ENCODE assay signal across 13 cellular contexts in genomic region chr17:19411641-19412040, GRCh38. TPM values are rescaled to one million over a fixed set of nuclear protein-coding genes. Genes with fewer than 3 reads are reported as not detected.
DNase-seq lines count a peak whose midpoint lies in the region; ATAC-seq and TF ChIP-seq lines count a peak whose summit lies in the region.
"Had no signal": no experiment of that assay in that cellular context is flagged by ENCODE, and none has a peak within 500 bp of the region (broad histone marks: within the 10 kb centered on the region; RNA-seq: fewer than 3 reads in every experiment).

No MANE protein-coding gene starts in this region.

- H3K9ac ChIP-seq in SK-N-SH = peak overlapping the region; percentile 59; the same call in 1 of the 2 replicates

- peaks cover 17% of the 10 kb centered on the region for H3K4me1 Mint-ChIP-seq in GM23338
- no peaks in the 10 kb centered on the region for H3K4me1 Mint-ChIP-seq in Calu3 (ENCODE audit: low read depth, unreplicated experiment)

- BruUV-seq in Calu3 (replicated peaks; lab: Mats Ljungman, UMichigan) = no TSS peak

- ATAC-seq in GM23338 (peak; percentile 10; the same call in 2 of the 3 replicates), heart right ventricle (peak in 1 of 8 donors; percentile 18)
- no peak for ATAC-seq in activated naive CD4-positive, alpha-beta T cell treated with anti-CD3 and anti-CD28 coated beads, Interleukin-2, amount 50 U/mL, for 72 hours
- ATAC-seq: activated T-cell treated with anti-CD3 and anti-CD28 coated beads, Interleukin-2, amount 50 U/mL, for 72 hours; pancreas had no signal

- H3K9me2 ChIP-seq in GM23338 (ENCODE audit: insufficient read depth) (no peaks in the 10 kb centered on the region), SK-N-SH (no peaks in the 10 kb centered on the region)

- CTCF ChIA-PET in SK-N-SH (lab: Yijun Ruan, JAX) = interaction anchor here (1.0 to 7.4 kb wide), 7 partner anchors 12 to 355 kb away, joined by 3 to 79 read pairs (median 5); partner anchors contain the start of gene B9D1
- CTCF ChIA-PET in Calu3 (lab: Charles Lee) = interaction anchor here (0.6 kb wide), 1 partner anchor 1144 kb away, joined by 3 read pairs; no protein-coding TSS in a partner anchor

- no peak for TF ChIP-seq POLR2A in sigmoid colon (IDR thresholded peaks at IDR 0.05)

- no peaks in the 10 kb centered on the region for H3F3A ChIP-seq in GM23338 (replicated peaks; ENCODE audit: low read depth)
- peaks cover 7% of the 10 kb centered on the region for H3F3A ChIP-seq in SK-N-SH (replicated peaks; ENCODE audit: insufficient read depth)

- TF ChIP-seq CTCF in GM23338 (conservative IDR thresholded peaks at IDR 0.05; ENCODE audit: low read depth in 2 of 2) = no peak
- no peak for TF ChIP-seq CTCF in SK-N-SH (IDR thresholded peaks at IDR 0.05)
- TF ChIP-seq CTCF in heart right ventricle (IDR thresholded peaks at IDR 0.05) = no peak
- TF ChIP-seq CTCF in sigmoid colon (IDR thresholded peaks at IDR 0.05) = no peak
- no peak for TF ChIP-seq CTCF in Calu3 (IDR thresholded peaks at IDR 0.05; ENCODE audit: unreplicated experiment)

- H3K27ac Mint-ChIP-seq in GM23338 (no peak overlapping the region), Calu3 (ENCODE audit: unreplicated experiment) (no peak overlapping the region)
- H3K27ac Mint-ChIP-seq in activated naive CD4-positive, alpha-beta T cell treated with anti-CD3 and anti-CD28 coated beads, Interleukin-2, amount 50 U/mL, for 72 hours = no peak overlapping the region
- H3K27ac Mint-ChIP-seq: activated T-cell treated with anti-CD3 and anti-CD28 coated beads, Interleukin-2, amount 50 U/mL, for 72 hours had no signal

- no peaks in the 10 kb centered on the region for H3K79me2 ChIP-seq in GM23338 (replicated peaks; ENCODE audit: insufficient read depth)
- H3K79me2 ChIP-seq in SK-N-SH (ENCODE audit: insufficient read depth) = peaks cover 4% of the 10 kb centered on the region; the same call in 1 of the 2 replicates

- peaks cover 15% of the 10 kb centered on the region for H3K4me1 ChIP-seq in GM23338 (ENCODE audit: insufficient read depth)
- peaks cover 17 to 40% of the 10 kb centered on the region in 2 experiments; a peak in 3 of 4 replicates for H3K4me1 ChIP-seq in SK-N-SH (ENCODE audit: control insufficient read depth in 1 of 2, insufficient read depth in 2 of 2, low read depth in 1 of 2, low read length in 1 of 2)
- H3K4me1 ChIP-seq in heart right ventricle = peaks cover 0 to 15% (median 0%) of the 10 kb centered on the region in 9 donors
- H3K4me1 ChIP-seq in sigmoid colon = peaks cover 0 to 29% (median 21%) of the 10 kb centered on the region in 4 donors
- H3K4me1 ChIP-seq: pancreas had no signal

- no peak for TF ChIP-seq RAD21 in SK-N-SH (IDR thresholded peaks at IDR 0.05; ENCODE audit: low read length)

- H3K4me2 ChIP-seq in GM23338 (peak overlapping the region; percentile 73), SK-N-SH (peak overlapping the region; percentile 90)

- no peak overlapping the region for H3K4me3 ChIP-seq in GM23338
- peak overlapping the region; percentile 50 to 78 for H3K4me3 ChIP-seq in SK-N-SH (ENCODE audit: low read depth in 2 of 2, low read length in 1 of 2)
- H3K4me3 ChIP-seq in heart right ventricle = peak overlapping the region in 8 of 10 donors; percentile 19 to 45 (median 40)
- H3K4me3 ChIP-seq in sigmoid colon = peak overlapping the region; percentile 14 to 52 (median 38)
- H3K4me3 ChIP-seq: pancreas had no signal

- H3K4me3 Mint-ChIP-seq in GM23338 = no peak overlapping the region
- H3K4me3 Mint-ChIP-seq in Calu3 (ENCODE audit: low read depth, unreplicated experiment) = no peak overlapping the region
- H3K4me3 Mint-ChIP-seq: activated T-cell treated with anti-CD3 and anti-CD28 coated beads, Interleukin-2, amount 50 U/mL, for 72 hours; IgD-negative memory B cell had no signal

- no peaks in the 10 kb centered on the region for H3K27me3 ChIP-seq in GM23338 (ENCODE audit: insufficient read depth)
- no peaks in the 10 kb centered on the region for H3K27me3 ChIP-seq in SK-N-SH (ENCODE audit: insufficient read depth)
- H3K27me3 ChIP-seq in heart right ventricle = peaks cover 0 to 6% (median 0%) of the 10 kb centered on the region in 7 donors
- no peaks in the 10 kb centered on the region for H3K27me3 ChIP-seq in sigmoid colon
- H3K27me3 ChIP-seq: pancreas had no signal

- peak; percentile 25 for DNase-seq in GM23338 (ENCODE audit: low spot score)
- peak; percentile 73 for DNase-seq in SK-N-SH
- no peak for DNase-seq in heart right ventricle
- DNase-seq in sigmoid colon = no peak
- no peak for DNase-seq in HT-29 (ENCODE audit: low spot score)
- DNase-seq in T-helper 9 cell = no peak
- no peak for DNase-seq in Calu3
- no peak for DNase-seq in activated naive CD4-positive, alpha-beta T cell treated with anti-CD3 and anti-CD28 coated beads, Interleukin-2, amount 50 U/mL, for 72 hours (ENCODE audit: low spot score in 2 of 2)
- DNase-seq: activated CD4-positive, alpha-beta T cell treated with anti-CD3 and anti-CD28 coated beads, Interleukin-2, amount 50 U/mL, for 1 hour; activated T-cell treated with anti-CD3 and anti-CD28 coated beads, Interleukin-2, amount 50 U/mL, for 72 hours; NCI-H526; pancreas had no signal

- H4K20me1 ChIP-seq in GM23338 (replicated peaks; ENCODE audit: insufficient read depth) = no peaks in the 10 kb centered on the region
- no peaks in the 10 kb centered on the region for H4K20me1 ChIP-seq in SK-N-SH (ENCODE audit: insufficient read depth)

- 23% methylated on average over 4 of the region's 10 CpGs for WGBS in SK-N-SH (ENCODE audit: low lambda C conversion rate)
- 64 to 82% methylated on average over 10 of the region's 10 CpGs for WGBS in heart right ventricle, 2 donors
- WGBS in sigmoid colon, 2 donors = 84 to 86% methylated on average over 10 of the region's 10 CpGs

- H3K27me3 Mint-ChIP-seq in GM23338 (ENCODE audit: insufficient read depth, low read depth, poor library complexity) (peaks cover 13% of the 10 kb centered on the region), Calu3 (ENCODE audit: unreplicated experiment) (peaks cover 22% of the 10 kb centered on the region)

- no peaks in the 10 kb centered on the region; the same call in 2 of the 3 replicates for H3K36me3 Mint-ChIP-seq in GM23338 (ENCODE audit: low read depth)
- H3K36me3 Mint-ChIP-seq in Calu3 (ENCODE audit: insufficient read depth, unreplicated experiment) = no peaks in the 10 kb centered on the region
- no peaks in the 10 kb centered on the region for H3K36me3 Mint-ChIP-seq in activated naive CD4-positive, alpha-beta T cell treated with anti-CD3 and anti-CD28 coated beads, Interleukin-2, amount 50 U/mL, for 72 hours
- H3K36me3 Mint-ChIP-seq: IgD-negative memory B cell had no signal

- H3K9me3 ChIP-seq in SK-N-SH = no peaks in the 10 kb centered on the region
- no peaks in the 10 kb centered on the region for H3K9me3 ChIP-seq in heart right ventricle
- H3K9me3 ChIP-seq in sigmoid colon = no peaks in the 10 kb centered on the region
- H3K9me3 ChIP-seq: pancreas had no signal

- H3K27ac ChIP-seq in GM23338 (ENCODE audit: low read depth) (no peak overlapping the region), SK-N-SH (ENCODE audit: low read depth in 2 of 2, low read length in 1 of 2) (peak overlapping the region in 1 of 2 experiments; percentile 86; a peak in 2 of 4 replicates), heart right ventricle (peak overlapping the region in 2 of 10 donors; percentile 9 to 12), sigmoid colon (peak overlapping the region in 3 of 4 donors; percentile 41 to 75 (median 65))
- H3K27ac ChIP-seq: pancreas had no signal

- POLR2A ChIA-PET in SK-N-SH (lab: Yijun Ruan, JAX) = interaction anchor here (0.6 to 3.2 kb wide), 6 partner anchors 21 to 47 kb away, joined by 3 to 22 read pairs (median 6); partner anchors contain the start of gene MAPK7

- intact Hi-C loops in heart right ventricle (cut with DNase I) (no loop called here), sigmoid colon (cut with DNase I) (loop anchor here (5.0 kb wide), 1 partner anchor 49 kb away; the partner anchor contains the start of gene B9D1), Calu3 (cut with micrococcal nuclease; ENCODE audit: unreplicated experiment) (no loop called here)

- H2AFZ ChIP-seq in GM23338 = no peak overlapping the region
- H2AFZ ChIP-seq in SK-N-SH (ENCODE audit: low read depth) = peak overlapping the region; percentile 84; the same call in 1 of the 2 replicates

- TF ChIP-seq EP300 in SK-N-SH (IDR thresholded peaks at IDR 0.05; ENCODE audit: borderline replicate concordance in 1 of 2, low read depth in 1 of 2, low read length in 1 of 2) = no peak
- TF ChIP-seq EP300 in sigmoid colon (IDR thresholded peaks at IDR 0.05) = no peak

- H3K36me3 ChIP-seq in GM23338 (ENCODE audit: insufficient read depth) (no peaks in the 10 kb centered on the region), SK-N-SH (replicated peaks in 1 of 2; ENCODE audit: control insufficient read depth in 1 of 2, insufficient read depth in 2 of 2, low read length in 1 of 2) (peaks cover 0 to 12% of the 10 kb centered on the region in 2 experiments), heart right ventricle (no peaks in the 10 kb centered on the region), sigmoid colon (peaks cover 0 to 16% (median 0%) of the 10 kb centered on the region in 4 donors)
- H3K36me3 ChIP-seq: pancreas had no signal

- H3K9me3 Mint-ChIP-seq in GM23338 (no peaks in the 10 kb centered on the region), Calu3 (ENCODE audit: low read depth, unreplicated experiment) (no peaks in the 10 kb centered on the region)
- no peaks in the 10 kb centered on the region for H3K9me3 Mint-ChIP-seq in activated naive CD4-positive, alpha-beta T cell treated with anti-CD3 and anti-CD28 coated beads, Interleukin-2, amount 50 U/mL, for 72 hours
- H3K9me3 Mint-ChIP-seq: activated T-cell treated with anti-CD3 and anti-CD28 coated beads, Interleukin-2, amount 50 U/mL, for 72 hours; IgD-negative memory B cell had no signal

RNA-seq across cellular contexts. Expression of gene RNF112, which starts 0.6 kb away (rescaled TPM):
- total RNA-seq in GM23338 (2014; rRNA removed; shearing (Covaris generic)) = 1.5 and 4.1 TPM in 2 replicates
- polyA plus RNA-seq in GM23338 (2016; fragmentation: Nextera tagmentation; extraction: Ambion mirVana) (0.38 and 0.42 TPM in 2 replicates), SK-N-SH (2012; rRNA removed) (22.6 and 26.9 TPM in 2 replicates), heart right ventricle (1 to 10 TPM; 4.4 to 8.1 TPM), sigmoid colon (1 to 10 TPM in 1 of 3 donors, under 1 TPM in 2; 0.60 to 7.2 (median 0.92) TPM)
- polyA plus RNA-seq in SK-N-SH (2012; cell fraction: cytosol; rRNA removed) = 6.7 and 9.2 TPM in 2 replicates
- polyA plus RNA-seq in SK-N-SH (2012; cell fraction: nucleus; rRNA removed) = 144 and 163 TPM in 2 replicates
- total RNA-seq in heart right ventricle (1 to 10 TPM in 5 of 10 donors, under 1 TPM in 5; 0.64 to 4.2 (median 1.0) TPM), sigmoid colon (1 to 10 TPM; 3.8 to 8.6 (median 7.8) TPM), Calu3 (2022) (0.61 and 1.3 TPM in 2 replicates)
- not detected in 2 replicates for total RNA-seq in HT-29 (2014; rRNA removed; shearing (Covaris generic))
- under 1 TPM; 0.71 to 0.84 TPM for total RNA-seq in activated naive CD4-positive, alpha-beta T cell treated with anti-CD3 and anti-CD28 coated beads, Interleukin-2, amount 50 U/mL, for 72 hours
- polyA plus RNA-seq: IgD-negative memory B cell had no signal

RNA-seq across cellular contexts. Expression of gene MFAP4, which starts 24.7 kb away (rescaled TPM):
- 2.6 and 7.7 TPM in 2 replicates for total RNA-seq in GM23338 (2014; rRNA removed; shearing (Covaris generic))
- polyA plus RNA-seq in GM23338 (2016; fragmentation: Nextera tagmentation; extraction: Ambion mirVana) (9.4 and 9.7 TPM in 2 replicates), SK-N-SH (2012; rRNA removed) (112 and 120 TPM in 2 replicates), heart right ventricle (10 to 100 TPM; 27.5 to 44.7 TPM), sigmoid colon (10 to 100 TPM in 2 of 3 donors, 1 to 10 TPM in 1; 9.9 to 52.2 (median 42.0) TPM)
- 98.4 and 115 TPM in 2 replicates for polyA plus RNA-seq in SK-N-SH (2012; cell fraction: cytosol; rRNA removed)
- 99.5 and 101 TPM in 2 replicates for polyA plus RNA-seq in SK-N-SH (2012; cell fraction: nucleus; rRNA removed)
- total RNA-seq in heart right ventricle (100 to 1,000 TPM in 1 of 10 donors, 10 to 100 TPM in 9; 15.4 to 101 (median 41.6) TPM), sigmoid colon (100 to 1,000 TPM; 189 to 324 (median 195) TPM), Calu3 (2022) (not detected in 2 replicates)
- not detected in 2 replicates for total RNA-seq in HT-29 (2014; rRNA removed; shearing (Covaris generic))
- not detected for total RNA-seq in activated naive CD4-positive, alpha-beta T cell treated with anti-CD3 and anti-CD28 coated beads, Interleukin-2, amount 50 U/mL, for 72 hours
- polyA plus RNA-seq: IgD-negative memory B cell had no signal

RNA-seq across cellular contexts. Expression of gene MAPK7, which starts 33.3 kb away (rescaled TPM):
- total RNA-seq in GM23338 (2014; rRNA removed; shearing (Covaris generic)) = 40.8 and 53.1 TPM in 2 replicates
- 15.5 and 15.6 TPM in 2 replicates for polyA plus RNA-seq in GM23338 (2016; fragmentation: Nextera tagmentation; extraction: Ambion mirVana)
- polyA plus RNA-seq in SK-N-SH (2012; rRNA removed) = 10.5 and 19.1 TPM in 2 replicates
- 8.9 and 14.2 TPM in 2 replicates for polyA plus RNA-seq in SK-N-SH (2012; cell fraction: cytosol; rRNA removed)
- polyA plus RNA-seq in SK-N-SH (2012; cell fraction: nucleus; rRNA removed) = 54.4 and 71.5 TPM in 2 replicates
- 10 to 100 TPM in 6 of 10 donors, 1 to 10 TPM in 4; 7.3 to 16.6 (median 11.4) TPM for total RNA-seq in heart right ventricle
- polyA plus RNA-seq in heart right ventricle = 10 to 100 TPM in 1 of 2 donors, 1 to 10 TPM in 1; 9.1 to 12.3 TPM
- 10 to 100 TPM; 22.4 to 45.7 (median 29.5) TPM for total RNA-seq in sigmoid colon
- polyA plus RNA-seq in sigmoid colon = 10 to 100 TPM; 18.3 to 35.9 (median 22.8) TPM
- 5.6 and 6.4 TPM in 2 replicates for total RNA-seq in HT-29 (2014; rRNA removed; shearing (Covaris generic))
- total RNA-seq in Calu3 (2022) = 15.0 and 19.3 TPM in 2 replicates
- total RNA-seq in activated naive CD4-positive, alpha-beta T cell treated with anti-CD3 and anti-CD28 coated beads, Interleukin-2, amount 50 U/mL, for 72 hours = 10 to 100 TPM in 1 of 2 donors, 1 to 10 TPM in 1; 9.1 to 33.4 TPM

RNA-seq across cellular contexts. Expression of gene B9D1, which starts 49.1 kb away (rescaled TPM):
- total RNA-seq in GM23338 (2014; rRNA removed; shearing (Covaris generic)) = 47.2 and 63.5 TPM in 2 replicates
- polyA plus RNA-seq in GM23338 (2016; fragmentation: Nextera tagmentation; extraction: Ambion mirVana) (28.6 and 35.2 TPM in 2 replicates), SK-N-SH (2012; rRNA removed) (75.0 and 81.6 TPM in 2 replicates), heart right ventricle (10 to 100 TPM in 1 of 2 donors, 1 to 10 TPM in 1; 9.4 to 11.6 TPM), sigmoid colon (10 to 100 TPM in 1 of 3 donors, 1 to 10 TPM in 2; 6.6 to 12.1 (median 6.9) TPM)
- 56.1 and 64.8 TPM in 2 replicates for polyA plus RNA-seq in SK-N-SH (2012; cell fraction: cytosol; rRNA removed)
- polyA plus RNA-seq in SK-N-SH (2012; cell fraction: nucleus; rRNA removed) = 81.5 and 92.1 TPM in 2 replicates
- total RNA-seq in heart right ventricle (10 to 100 TPM in 5 of 10 donors, 1 to 10 TPM in 5; 5.3 to 18.8 (median 10.4) TPM), sigmoid colon (10 to 100 TPM; 15.2 to 22.4 (median 16.0) TPM), Calu3 (2022) (14.1 and 15.6 TPM in 2 replicates)
- total RNA-seq in HT-29 (2014; rRNA removed; shearing (Covaris generic)) = 28.1 and 29.3 TPM in 2 replicates
- 1 to 10 TPM; 4.5 to 7.5 TPM for total RNA-seq in activated naive CD4-positive, alpha-beta T cell treated with anti-CD3 and anti-CD28 coated beads, Interleukin-2, amount 50 U/mL, for 72 hours

Comparison
In these comparisons a context has a peak if more than half of its experiments do, and no peak if none do; other contexts are left out.
1. DNase-seq: peak in GM23338 (single experiment) and SK-N-SH (single experiment); none in heart right ventricle (0 of 2), sigmoid colon (single experiment), HT-29 (single experiment), T-helper 9 cell (single experiment), Calu3 (single experiment) and activated naive CD4-positive, alpha-beta T cell treated with anti-CD3 and anti-CD28 coated beads, Interleukin-2, amount 50 U/mL, for 72 hours (0 of 2).